Comparison of ENCODE assay signal across 8 cellular contexts in genomic region chr12:7638064-7638763, GRCh38. TPM values are rescaled to one million over a fixed set of nuclear protein-coding genes. Genes with fewer than 3 reads are reported as not detected.
DNase-seq lines count a peak whose midpoint lies in the region; ATAC-seq and TF ChIP-seq lines count a peak whose summit lies in the region.

No MANE protein-coding gene starts in this region.

- H3K9me3 ChIP-seq in right cardiac atrium (ENCODE audit: control insufficient read depth, low read length) (no peaks in the 10 kb centered on the region), skeletal muscle satellite cell (replicated peaks; ENCODE audit: low read length) (no peaks in the 10 kb centered on the region)

- no peak overlapping the region for H3K27ac ChIP-seq in right cardiac atrium (ENCODE audit: low read length)

- peak; percentile 39 for ATAC-seq in SK-N-SH treated with all-trans-retinoic acid at 6 μM for 48 hours
- peak; percentile 15 to 70 for ATAC-seq in right cardiac atrium
- no peak for ATAC-seq in GM18511 (IDR thresholded peaks at IDR 0.05; ENCODE audit: unreplicated experiment)

- 11% methylated on average over 11 of the region's 11 CpGs for WGBS in right cardiac atrium

- intact Hi-C loops in right cardiac atrium (cut with DNase I): loop anchor here in 3 of 4 donors (2.0 to 5.0 kb wide), 2 partner anchors 417 to 421 kb away; no protein-coding TSS in a partner anchor

- no peak overlapping the region for H3K4me3 ChIP-seq in right cardiac atrium (ENCODE audit: low read length)
- H3K4me3 ChIP-seq in skeletal muscle satellite cell (ENCODE audit: low read length): peak overlapping the region; percentile 24

- H3K4me1 ChIP-seq in right cardiac atrium (ENCODE audit: control insufficient read depth, insufficient read depth, low read length) (no peaks in the 10 kb centered on the region), skeletal muscle satellite cell (ENCODE audit: control insufficient read depth, insufficient read depth, low read length) (no peaks in the 10 kb centered on the region)

- peak; percentile 14 for DNase-seq in NCI-H1105 (lab: John Stamatoyannopoulos, UW)
- DNase-seq in NCI-H1105 treated with DMSO at 0.1 percent for 48 hours (lab: John Stamatoyannopoulos, UW): no peak
- no peak for DNase-seq in right cardiac atrium
- DNase-seq in hypothalamus (lab: John Stamatoyannopoulos, UW): no peak
- DNase-seq in NCI-H524 treated with DMSO at 0.1 percent for 48 hours (lab: John Stamatoyannopoulos, UW): no peak

- H3K27me3 ChIP-seq in right cardiac atrium (ENCODE audit: control insufficient read depth, insufficient read depth) (no peaks in the 10 kb centered on the region), skeletal muscle satellite cell (ENCODE audit: control insufficient read depth, insufficient read depth, low read length) (peaks cover 25% of the 10 kb centered on the region)

- H3K36me3 ChIP-seq in skeletal muscle satellite cell (ENCODE audit: insufficient read depth, low read length): no peaks in the 10 kb centered on the region

- peak overlapping the region; percentile 53 for H3K4me2 ChIP-seq in skeletal muscle satellite cell (ENCODE audit: low read length)

- no peak overlapping the region for H3K9ac ChIP-seq in skeletal muscle satellite cell (ENCODE audit: low read depth, low read length)

TF ChIP-seq in SK-N-SH treated with all-trans-retinoic acid at 6 μM for 48 hours, 23 proteins besides CTCF, POLR2A, EP300 and RAD21:
- TF ChIP-seq TCF4 (CRISPR knock-in tag; IDR thresholded peaks at IDR 0.05; ENCODE audit: borderline replicate concordance) (no peak), ZFP30 (CRISPR knock-in tag; IDR thresholded peaks at IDR 0.05) (no peak), ZC3H10 (CRISPR knock-in tag; IDR thresholded peaks at IDR 0.05) (no peak), RARB (CRISPR knock-in tag; IDR thresholded peaks at IDR 0.05) (no peak), ZNF565 (CRISPR knock-in tag; conservative IDR thresholded peaks at IDR 0.05; ENCODE audit: low read depth) (no peak), SNAI2 (CRISPR knock-in tag; IDR thresholded peaks at IDR 0.05) (no peak)

RNA-seq across cellular contexts. Expression of gene APOBEC1, which starts 27.5 kb away (rescaled TPM):
- total RNA-seq in right cardiac atrium: not detected
- not detected for polyA plus RNA-seq in right cardiac atrium
- not detected in 2 replicates for total RNA-seq in skeletal muscle satellite cell (2012; rRNA removed)

RNA-seq across cellular contexts. Expression of gene GDF3, which starts 57.4 kb away (rescaled TPM):
- under 1 TPM in 1 of 4 donors, not detected in 3; 0.26 TPM for total RNA-seq in right cardiac atrium
- 0.32 TPM for polyA plus RNA-seq in right cardiac atrium
- total RNA-seq in skeletal muscle satellite cell (2012; rRNA removed): not detected in 2 replicates
